Comparison of ENCODE assay signal across 1 cellular context in the genomic region with DNA sequence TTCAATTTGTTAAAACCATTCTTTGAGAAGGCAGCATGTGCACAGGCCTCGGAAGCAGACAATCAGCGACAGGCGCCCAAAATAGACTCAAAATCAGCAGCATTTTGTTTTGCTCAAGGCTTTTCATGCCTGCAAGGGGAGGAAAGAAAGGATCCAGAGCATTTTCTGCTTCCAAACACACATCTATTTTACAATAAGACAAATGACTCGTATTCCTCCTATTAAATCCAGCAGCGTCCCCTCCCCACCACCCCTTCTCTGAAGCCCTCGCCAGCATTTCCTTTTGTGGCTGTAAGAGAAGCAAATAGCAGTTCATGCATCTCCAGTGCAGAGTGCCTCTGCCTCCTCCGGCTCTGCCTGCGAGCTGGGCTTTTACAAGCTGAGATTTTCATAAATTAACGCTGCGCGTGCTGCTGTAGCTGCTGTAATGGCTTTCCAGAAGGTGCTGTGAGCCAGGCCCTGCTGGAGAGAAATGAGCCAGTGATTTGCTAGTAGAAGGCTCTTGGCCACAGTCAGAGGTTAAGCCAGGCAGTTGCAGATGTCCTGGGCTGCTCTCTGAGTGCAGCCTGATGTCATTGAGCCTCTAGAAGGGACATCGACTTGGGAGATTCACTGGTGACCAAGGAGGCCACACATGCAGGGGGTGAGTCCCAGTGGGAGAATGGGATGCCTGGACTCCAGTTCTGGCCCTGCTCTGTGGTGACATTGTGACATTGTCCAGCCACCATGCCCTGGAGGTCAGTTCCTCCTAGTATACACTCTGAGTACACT.
TF ChIP-seq lines count a peak whose summit lies in the region.

No MANE protein-coding gene starts in this region.

TF ChIP-seq in IMR-90, 13 proteins besides CTCF, POLR2A, EP300 and RAD21 (continued from another document):
- TF ChIP-seq, protein P1, sequence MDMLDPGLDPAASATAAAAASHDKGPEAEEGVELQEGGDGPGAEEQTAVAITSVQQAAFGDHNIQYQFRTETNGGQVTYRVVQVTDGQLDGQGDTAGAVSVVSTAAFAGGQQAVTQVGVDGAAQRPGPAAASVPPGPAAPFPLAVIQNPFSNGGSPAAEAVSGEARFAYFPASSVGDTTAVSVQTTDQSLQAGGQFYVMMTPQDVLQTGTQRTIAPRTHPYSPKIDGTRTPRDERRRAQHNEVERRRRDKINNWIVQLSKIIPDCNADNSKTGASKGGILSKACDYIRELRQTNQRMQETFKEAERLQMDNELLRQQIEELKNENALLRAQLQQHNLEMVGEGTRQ (IDR thresholded peaks at IDR 0.05; ENCODE audit: low read depth, low read length): no peak
- TF ChIP-seq FOS (IDR thresholded peaks at IDR 0.05; ENCODE audit: low read depth, low read length): no peak
- TF ChIP-seq MAFK (IDR thresholded peaks at IDR 0.05; ENCODE audit: low read depth, low read length): no peak
- TF ChIP-seq SMC3 (IDR thresholded peaks at IDR 0.05; ENCODE audit: low read depth, low read length): no peak
